12 cellular contexts compared by ENCODE assay signal in genomic region chr18:43129946-43130523, GRCh38. TPM values are rescaled to one million over a fixed set of nuclear protein-coding genes. Genes with fewer than 3 reads are reported as not detected.
DNase-seq lines count a peak whose midpoint lies in the region; ATAC-seq and TF ChIP-seq lines count a peak whose summit lies in the region.
"Had no signal": no experiment of that assay in that cellular context is flagged by ENCODE, and none has a peak within 500 bp of the region (broad histone marks: within the 10 kb centered on the region; RNA-seq: fewer than 3 reads in every experiment).

No MANE protein-coding gene starts in this region.

- no peak overlapping the region for H3K4me3 Mint-ChIP-seq in stimulated activated naive B cell treated with anti-CD40 and anti-IgM and Interleukin-4, amounts not matched to agents 10 μg/mL and 1 μg/mL and 100 μg/mL, for 72 hours

- no peaks in the 10 kb centered on the region for H3K36me3 Mint-ChIP-seq in stimulated activated naive B cell treated with anti-CD40 and anti-IgM and Interleukin-4, amounts not matched to agents 10 μg/mL and 1 μg/mL and 100 μg/mL, for 72 hours

- no peak overlapping the region for H3K27ac Mint-ChIP-seq in stimulated activated naive B cell treated with anti-CD40 and anti-IgM and Interleukin-4, amounts not matched to agents 10 μg/mL and 1 μg/mL and 100 μg/mL, for 72 hours

- ATAC-seq in stimulated activated naive B cell treated with anti-CD40 and anti-IgM and Interleukin-4, amounts not matched to agents 10 μg/mL and 1 μg/mL and 100 μg/mL, for 72 hours (replicated peaks), result no peak
- ATAC-seq: pancreas had no signal

- H3K9me3 ChIP-seq in HAP-1 (no peaks in the 10 kb centered on the region), fibroblast of lung (ENCODE audit: control insufficient read depth, insufficient read depth, low read depth, low read length) (no peaks in the 10 kb centered on the region), skeletal muscle satellite cell (replicated peaks; ENCODE audit: low read length) (no peaks in the 10 kb centered on the region), tibial artery (no peaks in the 10 kb centered on the region)
- H3K9me3 ChIP-seq: pancreas had no signal

- peak overlapping the region; percentile 73 for H2AFZ ChIP-seq in fibroblast of lung (ENCODE audit: low read length)

- H3K27me3 Mint-ChIP-seq in stimulated activated naive B cell treated with anti-CD40 and anti-IgM and Interleukin-4, amounts not matched to agents 10 μg/mL and 1 μg/mL and 100 μg/mL, for 72 hours, result no peaks in the 10 kb centered on the region

- H3K27me3 ChIP-seq in HAP-1 (ENCODE audit: low read depth) (no peaks in the 10 kb centered on the region), fibroblast of lung (ENCODE audit: control insufficient read depth, insufficient read depth, low read length) (no peaks in the 10 kb centered on the region), skeletal muscle satellite cell (ENCODE audit: control insufficient read depth, insufficient read depth, low read length) (no peaks in the 10 kb centered on the region), tibial artery (no peaks in the 10 kb centered on the region)
- H3K27me3 ChIP-seq: pancreas had no signal

- H3K36me3 ChIP-seq in HAP-1 (replicated peaks) (no peaks in the 10 kb centered on the region), fibroblast of lung (ENCODE audit: control insufficient read depth, insufficient read depth, low read length) (no peaks in the 10 kb centered on the region), skeletal muscle satellite cell (ENCODE audit: insufficient read depth, low read length) (no peaks in the 10 kb centered on the region), tibial artery (no peaks in the 10 kb centered on the region)
- H3K36me3 ChIP-seq: pancreas had no signal

- DNase-seq in HAP-1 (ENCODE audit: low spot score in 2 of 2) (peak in 1 of 2 experiments; percentile 42), NCI-H748 (lab: John Stamatoyannopoulos, UW; ENCODE audit: unreplicated experiment) (peak; percentile 86), fibroblast of lung (ENCODE audit: low read depth in 2 of 2) (peak; percentile 22 to 27), tibial artery (no peak), EL (no peak), activated gamma-delta T cell treated with Interleukin-2 at 50 U/mL for 16 hours (no peak)
- no peak for DNase-seq in stimulated activated naive B cell treated with anti-CD40 and anti-IgM and Interleukin-4, amounts not matched to agents 10 μg/mL and 1 μg/mL and 100 μg/mL, for 72 hours
- DNase-seq: NK-92 treated with Interleukin-12 subunit alpha and Interleukin-12 subunit beta, amount 100 ng/mL, for 24 hours; pancreas had no signal

- peak overlapping the region; percentile 8 for H3K4me3 ChIP-seq in HAP-1
- peak overlapping the region in 3 of 4 experiments; percentile 30 to 52 (median 42) for H3K4me3 ChIP-seq in fibroblast of lung (replicated peaks in 1 of 4; ENCODE audit: control extremely low read depth in 1 of 4, insufficient read depth in 1 of 4, low read depth in 3 of 4, low read length in 4 of 4)
- peak overlapping the region; percentile 61 for H3K4me3 ChIP-seq in skeletal muscle satellite cell (ENCODE audit: low read length)
- peak overlapping the region in 1 of 2 donors; percentile 33 for H3K4me3 ChIP-seq in tibial artery

- peaks cover 7% of the 10 kb centered on the region for H3K4me1 ChIP-seq in HAP-1
- H3K4me1 ChIP-seq in fibroblast of lung (ENCODE audit: control insufficient read depth, extremely low read depth, insufficient read depth, low read length), result no peaks in the 10 kb centered on the region
- H3K4me1 ChIP-seq in skeletal muscle satellite cell (ENCODE audit: control insufficient read depth, insufficient read depth, low read length), result peaks cover 9% of the 10 kb centered on the region
- H3K4me1 ChIP-seq in tibial artery, result no peaks in the 10 kb centered on the region
- H3K4me1 ChIP-seq: pancreas had no signal

- H4K20me1 ChIP-seq in fibroblast of lung (ENCODE audit: control insufficient read depth, extremely low read depth, insufficient read depth, low read length), result no peaks in the 10 kb centered on the region

- no peak overlapping the region for H3K27ac ChIP-seq in fibroblast of lung (ENCODE audit: insufficient read depth, low read length)
- no peak overlapping the region for H3K27ac ChIP-seq in tibial artery
- H3K27ac ChIP-seq: pancreas had no signal

- H3K9ac ChIP-seq in fibroblast of lung (ENCODE audit: insufficient read depth, low read length), result no peak overlapping the region
- H3K9ac ChIP-seq in skeletal muscle satellite cell (ENCODE audit: low read depth, low read length), result peak overlapping the region; percentile 38

- in situ Hi-C loops in HAP-1 (cut with MboI; ENCODE audit: low sequenced_read_pairs), result no loop called here

- TF ChIP-seq CTCF in fibroblast of lung (conservative IDR thresholded peaks at IDR 0.05 in 1 of 2, IDR thresholded peaks at IDR 0.05 in 1 of 2; ENCODE audit: low read depth in 1 of 2, low read length in 2 of 2) (no peak), tibial artery (IDR thresholded peaks at IDR 0.05) (no peak)

- H3K9me3 Mint-ChIP-seq in stimulated activated naive B cell treated with anti-CD40 and anti-IgM and Interleukin-4, amounts not matched to agents 10 μg/mL and 1 μg/mL and 100 μg/mL, for 72 hours, result peaks cover 0 to 4% of the 10 kb centered on the region in 2 donors

- intact Hi-C loops in tibial artery (cut with DNase I; ENCODE audit: low total_unique reads), result no loop called here

- no peaks in the 10 kb centered on the region for H3K4me1 Mint-ChIP-seq in stimulated activated naive B cell treated with anti-CD40 and anti-IgM and Interleukin-4, amounts not matched to agents 10 μg/mL and 1 μg/mL and 100 μg/mL, for 72 hours

- H3K4me2 ChIP-seq in fibroblast of lung (ENCODE audit: extremely low read depth, insufficient read depth, low read length), result peak overlapping the region; percentile 61
- peak overlapping the region; percentile 80 for H3K4me2 ChIP-seq in skeletal muscle satellite cell (ENCODE audit: low read length)

- no peaks in the 10 kb centered on the region for H3K79me2 ChIP-seq in fibroblast of lung (ENCODE audit: control insufficient read depth, insufficient read depth, low read length)

RNA-seq across cellular contexts. Expression of gene RIT2, which starts 14.6 kb away (rescaled TPM):
- not detected in 2 replicates for total RNA-seq in fibroblast of lung
- polyA plus RNA-seq in fibroblast of lung, result not detected in 2 replicates
- polyA plus RNA-seq in fibroblast of lung (2012), result not detected in 2 replicates
- not detected in 2 replicates for polyA minus RNA-seq in fibroblast of lung (ENCODE audit: low replicate concordance)
- not detected in 2 replicates for total RNA-seq in skeletal muscle satellite cell (2012; rRNA removed)
- total RNA-seq: activated CD8-positive, alpha-beta memory T cell treated with anti-CD3 and anti-CD28 coated beads for 36 hours; bronchial epithelial cell; pancreas had no signal

Comparison
In these comparisons a context has a peak if more than half of its experiments do, and no peak if none do; other contexts are left out.
1. DNase-seq: peak in NCI-H748 (single experiment) and fibroblast of lung (2 of 2); none in tibial artery (0 of 2), EL (single experiment), activated gamma-delta T cell treated with Interleukin-2 at 50 U/mL for 16 hours (single experiment) and stimulated activated naive B cell treated with anti-CD40 and anti-IgM and Interleukin-4, amounts not matched to agents 10 μg/mL and 1 μg/mL and 100 μg/mL, for 72 hours (single experiment).